In genomic region chr6:27839303-27840081, GRCh38 we compare ENCODE assay signal across 1 cellular context.
TF ChIP-seq lines count a peak whose summit lies in the region.

No MANE protein-coding gene starts in this region.

TF ChIP-seq in K562, 482 proteins besides CTCF, POLR2A, EP300 and RAD21 (continued from another document):
- TF ChIP-seq, protein P1, sequence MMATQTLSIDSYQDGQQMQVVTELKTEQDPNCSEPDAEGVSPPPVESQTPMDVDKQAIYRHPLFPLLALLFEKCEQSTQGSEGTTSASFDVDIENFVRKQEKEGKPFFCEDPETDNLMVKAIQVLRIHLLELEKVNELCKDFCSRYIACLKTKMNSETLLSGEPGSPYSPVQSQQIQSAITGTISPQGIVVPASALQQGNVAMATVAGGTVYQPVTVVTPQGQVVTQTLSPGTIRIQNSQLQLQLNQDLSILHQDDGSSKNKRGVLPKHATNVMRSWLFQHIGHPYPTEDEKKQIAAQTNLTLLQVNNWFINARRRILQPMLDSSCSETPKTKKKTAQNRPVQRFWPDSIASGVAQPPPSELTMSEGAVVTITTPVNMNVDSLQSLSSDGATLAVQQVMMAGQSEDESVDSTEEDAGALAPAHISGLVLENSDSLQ (IDR thresholded peaks at IDR 0.05), result peak; percentile 62
- peak; percentile 45; the same call in 1 of the 2 replicates for TF ChIP-seq THRAP3 (IDR thresholded peaks at IDR 0.05; ENCODE audit: borderline replicate concordance)
- TF ChIP-seq ARNT (IDR thresholded peaks at IDR 0.05), result 0 out of 4 replicates have a peak, but pooled peaks of 1 of the 2 experiments have one; percentile 34
- TF ChIP-seq BCLAF1 (IDR thresholded peaks at IDR 0.05; ENCODE audit: borderline replicate concordance in 1 of 2, control insufficient read depth in 1 of 2, low read depth in 2 of 2, low read length in 1 of 2), result peak in 1 of 2 experiments; percentile 64; a peak in 2 of 4 replicates
- peak; percentile 50; the same call in 1 of the 2 replicates for TF ChIP-seq HNRNPL (IDR thresholded peaks at IDR 0.05; ENCODE audit: low read depth, low read length)
- TF ChIP-seq ZNF384 (IDR thresholded peaks at IDR 0.05; ENCODE audit: low read depth, low read length), result no peak
- TF ChIP-seq ZNF707 (CRISPR knock-in tag; conservative IDR thresholded peaks at IDR 0.05), result no peak
- TF ChIP-seq E2F4 (CRISPR knock-in tag; IDR thresholded peaks at IDR 0.05; ENCODE audit: low read depth), result peak; percentile 95
- TF ChIP-seq CREM (IDR thresholded peaks at IDR 0.05; ENCODE audit: low read depth), result peak; percentile 38; the same call in 1 of the 2 replicates
- no peak for TF ChIP-seq HNRNPH1 (optimal IDR thresholded peaks at IDR 0.05; ENCODE audit: low read depth, low read length)
- peak; percentile 38 for TF ChIP-seq RBM22 (IDR thresholded peaks at IDR 0.05; ENCODE audit: low read depth, low read length, poor library complexity, severe bottlenecking)
- TF ChIP-seq, protein P2, sequence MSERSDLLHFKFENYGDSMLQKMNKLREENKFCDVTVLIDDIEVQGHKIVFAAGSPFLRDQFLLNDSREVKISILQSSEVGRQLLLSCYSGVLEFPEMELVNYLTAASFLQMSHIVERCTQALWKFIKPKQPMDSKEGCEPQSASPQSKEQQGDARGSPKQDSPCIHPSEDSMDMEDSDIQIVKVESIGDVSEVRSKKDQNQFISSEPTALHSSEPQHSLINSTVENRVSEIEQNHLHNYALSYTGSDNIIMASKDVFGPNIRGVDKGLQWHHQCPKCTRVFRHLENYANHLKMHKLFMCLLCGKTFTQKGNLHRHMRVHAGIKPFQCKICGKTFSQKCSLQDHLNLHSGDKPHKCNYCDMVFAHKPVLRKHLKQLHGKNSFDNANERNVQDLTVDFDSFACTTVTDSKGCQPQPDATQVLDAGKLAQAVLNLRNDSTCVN (CRISPR knock-in tag; IDR thresholded peaks at IDR 0.05), result 0 out of 2 replicates have a peak, but pooled peaks have one; percentile 5
- TF ChIP-seq ZNF212 (CRISPR knock-in tag; IDR thresholded peaks at IDR 0.05), result no peak
